In the genomic region with DNA sequence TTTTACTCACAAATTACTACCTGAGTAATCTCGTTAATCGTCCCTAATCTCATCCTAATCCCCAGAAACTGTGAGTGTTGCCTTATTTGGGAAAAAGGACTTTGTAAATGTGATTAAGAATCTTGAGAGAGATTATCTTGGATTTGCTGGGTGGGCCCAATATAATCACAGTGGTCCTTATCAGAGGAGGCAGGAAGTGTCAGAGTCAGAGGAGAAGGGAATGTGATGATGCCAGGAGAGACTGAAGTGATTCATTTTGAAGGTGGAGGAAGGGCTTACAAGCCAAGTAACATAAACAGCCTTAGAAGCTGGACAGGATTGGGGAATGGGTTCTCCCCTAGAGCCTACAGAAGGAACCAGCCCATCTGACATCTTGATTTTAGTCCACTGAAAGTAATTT, we compare ENCODE assay signal across 23 cellular contexts.
"Had no signal": no experiment of that assay in that cellular context is flagged by ENCODE, and none has a peak within 500 bp of the region (broad histone marks: within the 10 kb centered on the region; RNA-seq: fewer than 3 reads in every experiment).

No MANE protein-coding gene starts in this region.

- H3K27me3 ChIP-seq: ovary had no signal

- H3K9ac ChIP-seq: neural progenitor cell had no signal

- H2AFZ ChIP-seq: neural progenitor cell had no signal

- H3K9me3 ChIP-seq: lower lobe of right lung, ovary, transverse colon had no signal

- H3K4me2 ChIP-seq: neural progenitor cell had no signal

- H3K4me3 ChIP-seq: dorsolateral prefrontal cortex, esophagus squamous epithelium, left ventricle myocardium inferior, lower lobe of right lung, neural progenitor cell, ovary, right atrium auricular region, sigmoid colon, skin epidermis, stomach, thoracic aorta, transverse colon had no signal

- H3K36me3 ChIP-seq: esophagus squamous epithelium, left ventricle myocardium inferior, lower lobe of right lung, neural progenitor cell, ovary, right atrium auricular region, sigmoid colon, stomach, thoracic aorta, transverse colon had no signal

- FAIRE-seq: endometrium, kidney had no signal

- DNase-seq: cortex of kidney; dorsolateral prefrontal cortex; effector CD8-positive, alpha-beta T cell; esophagus squamous epithelium; foreskin keratinocyte; immature natural killer cell; kidney; left cardiac atrium; left ventricle myocardium inferior; lower lobe of right lung; midbrain; nucleus accumbens; ovary; sigmoid colon; stimulated activated naive CD4-positive, alpha-beta T cell; stomach; substantia nigra; transverse colon had no signal

- H3K27ac ChIP-seq: dorsolateral prefrontal cortex, esophagus squamous epithelium, foreskin keratinocyte, left ventricle myocardium inferior, lower lobe of right lung, neural progenitor cell, ovary, right atrium auricular region, sigmoid colon, skin epidermis, stomach, thoracic aorta, transverse colon had no signal

- H3K4me1 ChIP-seq: foreskin keratinocyte had no signal
